Comparison of ENCODE assay signal across 14 cellular contexts in the genomic region with DNA sequence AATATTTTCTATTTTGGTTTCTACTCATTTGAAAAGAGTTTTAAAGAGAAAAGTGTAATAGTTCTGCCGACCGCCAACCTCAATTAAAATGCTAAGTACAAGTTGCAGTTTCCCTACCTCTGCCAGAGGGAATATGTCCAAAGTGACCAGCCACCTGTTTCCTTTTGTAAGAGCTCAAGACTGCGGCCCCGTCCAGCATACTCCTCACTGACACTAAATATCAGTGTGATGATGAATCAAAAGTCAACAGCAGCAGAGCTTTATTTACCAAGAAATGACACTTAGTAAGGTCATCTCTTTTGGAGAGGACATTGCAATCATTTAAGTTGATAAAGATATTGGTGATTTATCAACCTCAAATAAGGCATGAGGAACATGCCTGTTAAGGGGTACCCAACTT. TPM values are rescaled to one million over a fixed set of nuclear protein-coding genes. Genes with fewer than 3 reads are reported as not detected.
DNase-seq lines count a peak whose midpoint lies in the region; ATAC-seq and TF ChIP-seq lines count a peak whose summit lies in the region.
"Had no signal": no experiment of that assay in that cellular context is flagged by ENCODE, and none has a peak within 500 bp of the region (broad histone marks: within the 10 kb centered on the region; RNA-seq: fewer than 3 reads in every experiment).

No MANE protein-coding gene starts in this region.

- H3K4me3 Mint-ChIP-seq in brain (peak overlapping the region in 2 of 5 experiments; percentile 57 to 65), natural killer cell (no peak overlapping the region)
- H3K4me3 Mint-ChIP-seq in stimulated activated memory B cell treated with anti-CD40 and anti-IgM and Interleukin-4, amounts not matched to agents 10 μg/mL and 1 μg/mL and 100 μg/mL, for 72 hours: no peak overlapping the region
- H3K4me3 Mint-ChIP-seq: activated CD4-positive, alpha-beta memory T cell treated with anti-CD3 and anti-CD28 coated beads for 36 hours; activated T-helper 17 cell treated with anti-CD3 and anti-CD28 coated beads, Interleukin-2, amount 50 U/mL, for 72 hours; neural crest cell; stimulated activated naive B cell treated with anti-CD40 and anti-IgM and Interleukin-4, amounts not matched to agents 10 μg/mL and 1 μg/mL and 100 μg/mL, for 72 hours had no signal

- no peaks in the 10 kb centered on the region for H3K36me3 Mint-ChIP-seq in brain
- no peaks in the 10 kb centered on the region for H3K36me3 Mint-ChIP-seq in natural killer cell
- no peaks in the 10 kb centered on the region for H3K36me3 Mint-ChIP-seq in stimulated activated memory B cell treated with anti-CD40 and anti-IgM and Interleukin-4, amounts not matched to agents 10 μg/mL and 1 μg/mL and 100 μg/mL, for 72 hours
- H3K36me3 Mint-ChIP-seq: activated CD4-positive, alpha-beta memory T cell treated with anti-CD3 and anti-CD28 coated beads for 36 hours; stimulated activated naive B cell treated with anti-CD40 and anti-IgM and Interleukin-4, amounts not matched to agents 10 μg/mL and 1 μg/mL and 100 μg/mL, for 72 hours had no signal

- no peak overlapping the region for H3K4me3 ChIP-seq in vagina

- H3K9me3 Mint-ChIP-seq in brain (no peaks in the 10 kb centered on the region), natural killer cell (no peaks in the 10 kb centered on the region)
- no peaks in the 10 kb centered on the region for H3K9me3 Mint-ChIP-seq in stimulated activated memory B cell treated with anti-CD40 and anti-IgM and Interleukin-4, amounts not matched to agents 10 μg/mL and 1 μg/mL and 100 μg/mL, for 72 hours
- H3K9me3 Mint-ChIP-seq: activated CD4-positive, alpha-beta memory T cell treated with anti-CD3 and anti-CD28 coated beads for 36 hours; activated T-helper 17 cell treated with anti-CD3 and anti-CD28 coated beads, Interleukin-2, amount 50 U/mL, for 72 hours; neural crest cell; stimulated activated naive B cell treated with anti-CD40 and anti-IgM and Interleukin-4, amounts not matched to agents 10 μg/mL and 1 μg/mL and 100 μg/mL, for 72 hours had no signal

- TF ChIP-seq CTCF in brain (conservative IDR thresholded peaks at IDR 0.05): no peak
- no peak for TF ChIP-seq CTCF in vagina (IDR thresholded peaks at IDR 0.05)
- no peak for TF ChIP-seq CTCF in natural killer cell (IDR thresholded peaks at IDR 0.05)

- H3K27me3 ChIP-seq in vagina: no peaks in the 10 kb centered on the region

- no peak for ATAC-seq in natural killer cell
- ATAC-seq in stimulated activated memory B cell treated with anti-CD40 and anti-IgM and Interleukin-4, amounts not matched to agents 10 μg/mL and 1 μg/mL and 100 μg/mL, for 72 hours: no peak
- ATAC-seq: activated T-helper 17 cell treated with anti-CD3 and anti-CD28 coated beads, Interleukin-2, amount 50 U/mL, for 72 hours; stimulated activated naive B cell treated with anti-CD40 and anti-IgM and Interleukin-4, amounts not matched to agents 10 μg/mL and 1 μg/mL and 100 μg/mL, for 72 hours had no signal

- H3K4me1 ChIP-seq in vagina: peaks cover 14% of the 10 kb centered on the region

- no peak for TF ChIP-seq POLR2A in vagina (IDR thresholded peaks at IDR 0.05)

- peak overlapping the region; percentile 4 for H3K27ac ChIP-seq in vagina

- no peaks in the 10 kb centered on the region for H3K9me3 ChIP-seq in vagina

- H3K4me1 Mint-ChIP-seq in brain (peaks cover 36% of the 10 kb centered on the region), natural killer cell (no peaks in the 10 kb centered on the region)
- peaks cover 6% of the 10 kb centered on the region for H3K4me1 Mint-ChIP-seq in stimulated activated memory B cell treated with anti-CD40 and anti-IgM and Interleukin-4, amounts not matched to agents 10 μg/mL and 1 μg/mL and 100 μg/mL, for 72 hours
- H3K4me1 Mint-ChIP-seq: activated T-helper 17 cell treated with anti-CD3 and anti-CD28 coated beads, Interleukin-2, amount 50 U/mL, for 72 hours had no signal

- H3K36me3 ChIP-seq in vagina: no peaks in the 10 kb centered on the region

- H3K27me3 Mint-ChIP-seq in brain (no peaks in the 10 kb centered on the region), natural killer cell (ENCODE audit: low read depth in 2 of 2) (peaks cover 15 to 45% of the 10 kb centered on the region in 2 donors)
- H3K27me3 Mint-ChIP-seq in stimulated activated memory B cell treated with anti-CD40 and anti-IgM and Interleukin-4, amounts not matched to agents 10 μg/mL and 1 μg/mL and 100 μg/mL, for 72 hours: peaks cover 16% of the 10 kb centered on the region

- DNase-seq in NCI-H2196 (lab: John Stamatoyannopoulos, UW; ENCODE audit: unreplicated experiment) (peak; percentile 52), medulla oblongata (ENCODE audit: extremely low spot score) (peak; percentile 20), vagina (ENCODE audit: extremely low spot score in 2 of 2) (no peak), natural killer cell (no peak), DMS114 treated with DMSO at 0.1 percent for 48 hours (lab: John Stamatoyannopoulos, UW; ENCODE audit: unreplicated experiment) (no peak)
- DNase-seq: activated CD4-positive, alpha-beta memory T cell treated with anti-CD3 and anti-CD28 coated beads for 36 hours; amniotic stem cell; KG1; NCI-H226; stimulated activated naive B cell treated with anti-CD40 and anti-IgM and Interleukin-4, amounts not matched to agents 10 μg/mL and 1 μg/mL and 100 μg/mL, for 72 hours had no signal

- peak overlapping the region in 3 of 5 experiments; percentile 74 to 95 (median 94) for H3K27ac Mint-ChIP-seq in brain
- H3K27ac Mint-ChIP-seq in natural killer cell: no peak overlapping the region
- H3K27ac Mint-ChIP-seq in stimulated activated memory B cell treated with anti-CD40 and anti-IgM and Interleukin-4, amounts not matched to agents 10 μg/mL and 1 μg/mL and 100 μg/mL, for 72 hours: no peak overlapping the region
- H3K27ac Mint-ChIP-seq: activated CD4-positive, alpha-beta memory T cell treated with anti-CD3 and anti-CD28 coated beads for 36 hours; activated T-helper 17 cell treated with anti-CD3 and anti-CD28 coated beads, Interleukin-2, amount 50 U/mL, for 72 hours; stimulated activated naive B cell treated with anti-CD40 and anti-IgM and Interleukin-4, amounts not matched to agents 10 μg/mL and 1 μg/mL and 100 μg/mL, for 72 hours had no signal

- intact Hi-C loops in vagina (cut with DNase I) (no loop called here), natural killer cell (cut with micrococcal nuclease) (no loop called here)

RNA-seq across cellular contexts. Expression of gene NRIP1, which starts 57.4 kb away (rescaled TPM):
- polyA plus RNA-seq in brain (ENCODE audit: insufficient read depth, low read depth, low replicate concordance): 1.2 TPM
- total RNA-seq in vagina: 30.9 TPM
- total RNA-seq in natural killer cell: 10 to 100 TPM; 42.4 to 46.8 (median 42.6) TPM

Comparison
In these comparisons a context has a peak if more than half of its experiments do, and no peak if none do; other contexts are left out.
1. DNase-seq: peak in NCI-H2196 (single experiment) and medulla oblongata (single experiment); none in vagina (0 of 2), natural killer cell (single experiment) and DMS114 treated with DMSO at 0.1 percent for 48 hours (single experiment).
2. H3K27ac Mint-ChIP-seq: peak in brain (3 of 5); none in natural killer cell (0 of 2) and stimulated activated memory B cell treated with anti-CD40 and anti-IgM and Interleukin-4, amounts not matched to agents 10 μg/mL and 1 μg/mL and 100 μg/mL, for 72 hours (single experiment).